2 cellular contexts compared by ENCODE assay signal in the genomic region with DNA sequence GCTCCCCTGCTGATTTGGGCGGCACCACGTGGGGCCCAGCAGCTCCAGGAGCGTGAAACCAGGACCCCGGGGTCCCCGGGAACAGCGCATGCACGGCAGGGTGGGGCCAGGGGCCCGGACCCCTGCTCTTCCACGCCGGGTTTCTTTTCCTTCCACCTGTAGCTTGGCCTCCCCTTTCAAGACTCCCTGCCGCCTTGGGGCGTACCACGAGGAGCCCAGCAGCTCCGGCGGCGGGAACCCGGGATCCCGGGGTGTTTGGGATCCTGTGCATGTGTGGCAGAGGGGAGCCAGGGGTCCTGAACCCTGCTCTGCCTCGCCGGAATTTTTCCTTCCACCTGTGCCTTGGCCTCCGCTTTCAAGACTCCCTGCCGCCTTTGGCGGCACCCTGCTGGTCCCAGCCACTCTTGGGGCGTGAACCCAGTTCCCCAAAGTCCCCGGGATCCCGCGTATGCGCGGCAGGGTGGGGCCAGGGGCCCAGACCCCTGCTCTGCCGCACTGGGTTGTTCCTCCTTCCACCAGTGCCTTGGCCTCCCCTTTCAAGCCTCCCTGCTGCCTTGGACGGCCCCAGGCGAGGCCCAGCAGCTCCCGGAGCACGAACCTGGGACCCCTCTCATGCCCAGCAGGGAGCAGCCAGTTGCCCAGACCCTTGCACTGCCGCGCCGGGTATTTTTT.
TF ChIP-seq lines count a peak whose summit lies in the region.

No MANE protein-coding gene starts in this region.

TF ChIP-seq in HepG2, 621 proteins besides CTCF, POLR2A, EP300 and RAD21 (continued from another document):
- TF ChIP-seq, protein P1, sequence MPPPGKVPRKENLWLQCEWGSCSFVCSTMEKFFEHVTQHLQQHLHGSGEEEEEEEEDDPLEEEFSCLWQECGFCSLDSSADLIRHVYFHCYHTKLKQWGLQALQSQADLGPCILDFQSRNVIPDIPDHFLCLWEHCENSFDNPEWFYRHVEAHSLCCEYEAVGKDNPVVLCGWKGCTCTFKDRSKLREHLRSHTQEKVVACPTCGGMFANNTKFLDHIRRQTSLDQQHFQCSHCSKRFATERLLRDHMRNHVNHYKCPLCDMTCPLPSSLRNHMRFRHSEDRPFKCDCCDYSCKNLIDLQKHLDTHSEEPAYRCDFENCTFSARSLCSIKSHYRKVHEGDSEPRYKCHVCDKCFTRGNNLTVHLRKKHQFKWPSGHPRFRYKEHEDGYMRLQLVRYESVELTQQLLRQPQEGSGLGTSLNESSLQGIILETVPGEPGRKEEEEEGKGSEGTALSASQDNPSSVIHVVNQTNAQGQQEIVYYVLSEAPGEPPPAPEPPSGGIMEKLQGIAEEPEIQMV (CRISPR knock-in tag; IDR thresholded peaks at IDR 0.05; ENCODE audit: low read depth) = no peak
- TF ChIP-seq ZNF143 (CRISPR knock-in tag; IDR thresholded peaks at IDR 0.05) (no peak), ZNF572 (CRISPR knock-in tag; IDR thresholded peaks at IDR 0.05) (no peak), SIN3A (IDR thresholded peaks at IDR 0.05; ENCODE audit: borderline replicate concordance, low read depth, low read length) (no peak), NR2F1 (CRISPR knock-in tag; IDR thresholded peaks at IDR 0.05) (no peak), ZNF33A (CRISPR knock-in tag; IDR thresholded peaks at IDR 0.05; ENCODE audit: borderline replicate concordance) (no peak), KDM5A (IDR thresholded peaks at IDR 0.05; ENCODE audit: borderline replicate concordance, low read length) (no peak), ZNF850 (CRISPR knock-in tag; conservative IDR thresholded peaks at IDR 0.05) (no peak)
- TF ChIP-seq, protein P2, sequence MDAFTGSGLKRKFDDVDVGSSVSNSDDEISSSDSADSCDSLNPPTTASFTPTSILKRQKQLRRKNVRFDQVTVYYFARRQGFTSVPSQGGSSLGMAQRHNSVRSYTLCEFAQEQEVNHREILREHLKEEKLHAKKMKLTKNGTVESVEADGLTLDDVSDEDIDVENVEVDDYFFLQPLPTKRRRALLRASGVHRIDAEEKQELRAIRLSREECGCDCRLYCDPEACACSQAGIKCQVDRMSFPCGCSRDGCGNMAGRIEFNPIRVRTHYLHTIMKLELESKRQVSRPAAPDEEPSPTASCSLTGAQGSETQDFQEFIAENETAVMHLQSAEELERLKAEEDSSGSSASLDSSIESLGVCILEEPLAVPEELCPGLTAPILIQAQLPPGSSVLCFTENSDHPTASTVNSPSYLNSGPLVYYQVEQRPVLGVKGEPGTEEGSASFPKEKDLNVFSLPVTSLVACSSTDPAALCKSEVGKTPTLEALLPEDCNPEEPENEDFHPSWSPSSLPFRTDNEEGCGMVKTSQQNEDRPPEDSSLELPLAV (CRISPR knock-in tag; conservative IDR thresholded peaks at IDR 0.05; ENCODE audit: low read depth) = no peak
- TF ChIP-seq, protein P3, sequence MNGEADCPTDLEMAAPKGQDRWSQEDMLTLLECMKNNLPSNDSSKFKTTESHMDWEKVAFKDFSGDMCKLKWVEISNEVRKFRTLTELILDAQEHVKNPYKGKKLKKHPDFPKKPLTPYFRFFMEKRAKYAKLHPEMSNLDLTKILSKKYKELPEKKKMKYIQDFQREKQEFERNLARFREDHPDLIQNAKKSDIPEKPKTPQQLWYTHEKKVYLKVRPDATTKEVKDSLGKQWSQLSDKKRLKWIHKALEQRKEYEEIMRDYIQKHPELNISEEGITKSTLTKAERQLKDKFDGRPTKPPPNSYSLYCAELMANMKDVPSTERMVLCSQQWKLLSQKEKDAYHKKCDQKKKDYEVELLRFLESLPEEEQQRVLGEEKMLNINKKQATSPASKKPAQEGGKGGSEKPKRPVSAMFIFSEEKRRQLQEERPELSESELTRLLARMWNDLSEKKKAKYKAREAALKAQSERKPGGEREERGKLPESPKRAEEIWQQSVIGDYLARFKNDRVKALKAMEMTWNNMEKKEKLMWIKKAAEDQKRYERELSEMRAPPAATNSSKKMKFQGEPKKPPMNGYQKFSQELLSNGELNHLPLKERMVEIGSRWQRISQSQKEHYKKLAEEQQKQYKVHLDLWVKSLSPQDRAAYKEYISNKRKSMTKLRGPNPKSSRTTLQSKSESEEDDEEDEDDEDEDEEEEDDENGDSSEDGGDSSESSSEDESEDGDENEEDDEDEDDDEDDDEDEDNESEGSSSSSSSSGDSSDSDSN (CRISPR knock-in tag; IDR thresholded peaks at IDR 0.05) = no peak

TF ChIP-seq in HEK293, 187 proteins besides CTCF, POLR2A, EP300 and RAD21 (continued from another document):
- TF ChIP-seq, protein P4, sequence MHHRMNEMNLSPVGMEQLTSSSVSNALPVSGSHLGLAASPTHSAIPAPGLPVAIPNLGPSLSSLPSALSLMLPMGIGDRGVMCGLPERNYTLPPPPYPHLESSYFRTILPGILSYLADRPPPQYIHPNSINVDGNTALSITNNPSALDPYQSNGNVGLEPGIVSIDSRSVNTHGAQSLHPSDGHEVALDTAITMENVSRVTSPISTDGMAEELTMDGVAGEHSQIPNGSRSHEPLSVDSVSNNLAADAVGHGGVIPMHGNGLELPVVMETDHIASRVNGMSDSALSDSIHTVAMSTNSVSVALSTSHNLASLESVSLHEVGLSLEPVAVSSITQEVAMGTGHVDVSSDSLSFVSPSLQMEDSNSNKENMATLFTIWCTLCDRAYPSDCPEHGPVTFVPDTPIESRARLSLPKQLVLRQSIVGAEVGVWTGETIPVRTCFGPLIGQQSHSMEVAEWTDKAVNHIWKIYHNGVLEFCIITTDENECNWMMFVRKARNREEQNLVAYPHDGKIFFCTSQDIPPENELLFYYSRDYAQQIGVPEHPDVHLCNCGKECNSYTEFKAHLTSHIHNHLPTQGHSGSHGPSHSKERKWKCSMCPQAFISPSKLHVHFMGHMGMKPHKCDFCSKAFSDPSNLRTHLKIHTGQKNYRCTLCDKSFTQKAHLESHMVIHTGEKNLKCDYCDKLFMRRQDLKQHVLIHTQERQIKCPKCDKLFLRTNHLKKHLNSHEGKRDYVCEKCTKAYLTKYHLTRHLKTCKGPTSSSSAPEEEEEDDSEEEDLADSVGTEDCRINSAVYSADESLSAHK (tag by site-specific recombination; IDR thresholded peaks at IDR 0.05) = no peak
- TF ChIP-seq ZIC2 (tag by site-specific recombination; IDR thresholded peaks at IDR 0.05) (peak; percentile 33; the same call in 1 of the 2 replicates), ZNF140 (tag by site-specific recombination; IDR thresholded peaks at IDR 0.05) (no peak), ZNF155 (tag by site-specific recombination; IDR thresholded peaks at IDR 0.05) (no peak), ZNF112 (tag by site-specific recombination; IDR thresholded peaks at IDR 0.05) (no peak), ZBTB20 (tag by site-specific recombination; IDR thresholded peaks at IDR 0.05) (no peak), SCRT2 (tag by site-specific recombination; IDR thresholded peaks at IDR 0.05) (peak; percentile 29; the same call in 1 of the 2 replicates), ZFP69B (tag by site-specific recombination; IDR thresholded peaks at IDR 0.05) (0 out of 2 replicates have a peak, but pooled peaks have one; percentile 19), MEIS1 (CRISPR knock-in tag; IDR thresholded peaks at IDR 0.05; ENCODE audit: borderline replicate concordance) (no peak), ZNF600 (tag by site-specific recombination; IDR thresholded peaks at IDR 0.05) (no peak)
- TF ChIP-seq, protein P5, sequence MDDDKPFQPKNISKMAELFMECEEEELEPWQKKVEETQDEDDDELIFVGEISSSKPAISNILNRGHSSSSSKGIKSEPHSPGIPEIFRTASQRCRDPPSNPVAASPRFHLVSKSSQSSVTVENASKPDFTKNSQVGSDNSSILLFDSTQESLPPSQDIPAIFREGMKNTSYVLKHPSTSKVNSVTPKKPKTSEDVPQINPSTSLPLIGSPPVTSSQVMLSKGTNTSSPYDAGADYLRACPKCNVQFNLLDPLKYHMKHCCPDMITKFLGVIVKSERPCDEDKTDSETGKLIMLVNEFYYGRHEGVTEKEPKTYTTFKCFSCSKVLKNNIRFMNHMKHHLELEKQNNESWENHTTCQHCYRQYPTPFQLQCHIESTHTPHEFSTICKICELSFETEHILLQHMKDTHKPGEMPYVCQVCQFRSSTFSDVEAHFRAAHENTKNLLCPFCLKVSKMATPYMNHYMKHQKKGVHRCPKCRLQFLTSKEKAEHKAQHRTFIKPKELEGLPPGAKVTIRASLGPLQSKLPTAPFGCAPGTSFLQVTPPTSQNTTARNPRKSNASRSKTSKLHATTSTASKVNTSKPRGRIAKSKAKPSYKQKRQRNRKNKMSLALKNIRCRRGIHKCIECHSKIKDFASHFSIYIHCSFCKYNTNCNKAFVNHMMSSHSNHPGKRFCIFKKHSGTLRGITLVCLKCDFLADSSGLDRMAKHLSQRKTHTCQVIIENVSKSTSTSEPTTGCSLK (tag by site-specific recombination; IDR thresholded peaks at IDR 0.05) = no peak
